Comparison of ENCODE assay signal across 17 cellular contexts in genomic region chr3:179174898-179175297, GRCh38. TPM values are rescaled to one million over a fixed set of nuclear protein-coding genes. Genes with fewer than 3 reads are reported as not detected.
A peak's percentile ranks its signal among the peaks of the same experiment; 100 is the strongest.
DNase-seq lines count a peak whose midpoint lies in the region; ATAC-seq and TF ChIP-seq lines count a peak whose summit lies in the region.
"Had no signal": no experiment of that assay in that cellular context is flagged by ENCODE, and none has a peak within 500 bp of the region (broad histone marks: within the 10 kb centered on the region; RNA-seq: fewer than 3 reads in every experiment).

No MANE protein-coding gene starts in this region.

- CTCF ChIA-PET in HEK293T (lab: Yijun Ruan, JAX): no interaction called here

- peaks cover 63% of the 10 kb centered on the region for H4K20me1 ChIP-seq in BLaER1

- H3K36me3 ChIP-seq in BLaER1: peaks cover 9% of the 10 kb centered on the region; the same call in 1 of the 2 replicates
- H3K36me3 ChIP-seq in colonic mucosa: no peaks in the 10 kb centered on the region
- H3K36me3 ChIP-seq: ovary, WERI-Rb-1 had no signal

- H3K27ac ChIP-seq in BLaER1 (no peak overlapping the region), colonic mucosa (no peak overlapping the region)
- H3K27ac ChIP-seq: ovary, WERI-Rb-1 had no signal

- H3K9ac ChIP-seq in BLaER1 (no peak overlapping the region), colonic mucosa (ENCODE audit: low read depth in 2 of 2, low read length in 2 of 2) (no peak overlapping the region)

- no peak for TF ChIP-seq CTCF in colonic mucosa (IDR thresholded peaks at IDR 0.05)

- H3K4me1 ChIP-seq in BLaER1: peaks cover 20% of the 10 kb centered on the region
- H3K4me1 ChIP-seq in colonic mucosa: no peaks in the 10 kb centered on the region
- H3K4me1 ChIP-seq: Caco-2 had no signal

- POLR2A ChIA-PET in HEK293T (lab: Yijun Ruan, JAX): no interaction called here

- peaks cover 17% of the 10 kb centered on the region; the same call in 1 of the 2 replicates for H3K9me3 ChIP-seq in BLaER1
- no peaks in the 10 kb centered on the region for H3K9me3 ChIP-seq in colonic mucosa
- H3K9me3 ChIP-seq: Caco-2, ovary had no signal

- peak; percentile 29 for DNase-seq in NCI-H146 treated with DMSO at 0.1 percent for 48 hours (lab: John Stamatoyannopoulos, UW; ENCODE audit: unreplicated experiment)
- peak; percentile 5 for DNase-seq in kidney tubule cell (ENCODE audit: low spot score)
- DNase-seq in colonic mucosa: no peak
- no peak for DNase-seq in globus pallidus (ENCODE audit: low spot score)
- no peak for DNase-seq in HEK293T (ENCODE audit: extremely low spot score)
- no peak for DNase-seq in HK-2 (ENCODE audit: unreplicated experiment)
- DNase-seq: activated CD8-positive, alpha-beta memory T cell treated with anti-CD3 and anti-CD28 coated beads for 24 hours; Caco-2; cortex of kidney; kidney; NCI-H1048; ovary; stimulated activated naive CD4-positive, alpha-beta T cell; WERI-Rb-1 had no signal

- H3K4me2 ChIP-seq in BLaER1: 0 out of 2 replicates have a peak overlapping the region, but pooled peaks have one; percentile 4

- ATAC-seq in GM21528 (IDR thresholded peaks at IDR 0.05; ENCODE audit: low FRiP score, unreplicated experiment): peak; percentile 29
- ATAC-seq: activated T-helper 17 cell treated with anti-CD3 and anti-CD28 coated beads, Interleukin-2, amount 50 U/mL, for 72 hours had no signal

- intact Hi-C loops in colonic mucosa (cut with DNase I): no loop called here

- H3K27me3 ChIP-seq in BLaER1 (no peaks in the 10 kb centered on the region), colonic mucosa (no peaks in the 10 kb centered on the region)
- H3K27me3 ChIP-seq: ovary had no signal

- H3K4me3 ChIP-seq in BLaER1 (no peak overlapping the region), colonic mucosa (no peak overlapping the region)
- H3K4me3 ChIP-seq: ovary had no signal

TF ChIP-seq in HEK293T, 16 proteins besides CTCF, POLR2A, EP300 and RAD21:
- no peak for TF ChIP-seq SP1 (IDR thresholded peaks at IDR 0.05)
- TF ChIP-seq FOXK2 (IDR thresholded peaks at IDR 0.05): no peak

RNA-seq across cellular contexts. Expression of gene PIK3CA, which starts 26.7 kb away (rescaled TPM):
- 10 to 100 TPM; 11.3 to 18.0 TPM for total RNA-seq in colonic mucosa

Comparison
In these comparisons a context has a peak if more than half of its experiments do, and no peak if none do; other contexts are left out.
1. DNase-seq: peak in NCI-H146 treated with DMSO at 0.1 percent for 48 hours (single experiment) and kidney tubule cell (single experiment); none in colonic mucosa (single experiment), globus pallidus (single experiment), HEK293T (single experiment) and HK-2 (single experiment).